Comparison of ENCODE assay signal across 22 cellular contexts in the genomic region with DNA sequence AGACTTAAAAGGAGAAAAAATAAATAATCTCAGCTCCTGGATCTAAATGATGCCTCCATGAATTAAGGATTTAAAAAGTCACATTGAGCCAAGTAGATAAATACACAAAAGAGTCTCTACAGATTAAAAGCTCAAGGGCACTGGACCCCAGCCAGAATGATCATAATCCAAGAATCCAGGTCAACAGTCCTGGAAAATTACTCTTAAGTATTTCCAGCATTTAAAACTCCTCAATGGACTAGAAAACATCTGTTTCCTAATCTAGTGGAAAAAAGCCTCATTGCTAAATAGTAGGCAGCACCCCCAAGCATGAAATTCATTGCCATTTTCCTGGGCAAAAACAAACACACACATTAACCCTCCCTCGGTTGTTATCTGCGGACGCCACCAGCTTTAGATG.
DNase-seq lines count a peak whose midpoint lies in the region; ATAC-seq, FAIRE-seq and TF ChIP-seq lines count a peak whose summit lies in the region.
"Had no signal": no experiment of that assay in that cellular context is flagged by ENCODE, and none has a peak within 500 bp of the region (broad histone marks: within the 10 kb centered on the region; RNA-seq: fewer than 3 reads in every experiment).

No MANE protein-coding gene starts in this region.

- TF ChIP-seq POLR2A in heart left ventricle (IDR thresholded peaks at IDR 0.05) (no peak), upper lobe of left lung (IDR thresholded peaks at IDR 0.05) (no peak), GM12891 (IDR thresholded peaks at IDR 0.05; ENCODE audit: low read depth, low read length) (no peak)

- H3K36me3 Mint-ChIP-seq in activated CD4-positive, alpha-beta memory T cell treated with anti-CD3 and anti-CD28 coated beads for 36 hours: no peaks in the 10 kb centered on the region
- H3K36me3 Mint-ChIP-seq: activated naive CD4-positive, alpha-beta T cell treated with anti-CD3 and anti-CD28 coated beads, Interleukin-2, amount 10 ng/mL, durations not matched to agents 7 days and 5 days; WTC11 had no signal

- H3K4me1 ChIP-seq in heart left ventricle (peaks cover 0 to 39% (median 22%) of the 10 kb centered on the region in 12 donors), SJCRH30 (peaks cover 12% of the 10 kb centered on the region), hepatocyte (ENCODE audit: insufficient read depth) (no peaks in the 10 kb centered on the region), upper lobe of left lung (peaks cover 0 to 8% (median 2%) of the 10 kb centered on the region in 4 donors)

- peak overlapping the region in 9 of 12 donors; percentile 6 to 52 (median 23) for H3K27ac ChIP-seq in heart left ventricle
- H3K27ac ChIP-seq in SJCRH30: no peak overlapping the region
- H3K27ac ChIP-seq in hepatocyte: peak overlapping the region; percentile 24
- H3K27ac ChIP-seq in upper lobe of left lung: peak overlapping the region in 3 of 4 donors; percentile 2 to 22 (median 11)

- no peak overlapping the region for H3K4me3 Mint-ChIP-seq in activated CD4-positive, alpha-beta memory T cell treated with anti-CD3 and anti-CD28 coated beads for 36 hours
- H3K4me3 Mint-ChIP-seq: activated naive CD4-positive, alpha-beta T cell treated with anti-CD3 and anti-CD28 coated beads, Interleukin-2, amount 10 ng/mL, durations not matched to agents 7 days and 5 days; CD4-positive, alpha-beta T cell; effector memory CD8-positive, alpha-beta T cell; stimulated activated naive CD8-positive, alpha-beta T cell treated with anti-CD3 and anti-CD28 coated beads, Interleukin-15, Interleukin-2, amounts not matched to agents 100 ng/mL and 50 ng/mL, for 24 hours; WTC11 had no signal

- CTCF ChIA-PET in activated CD4-positive, alpha-beta memory T cell treated with anti-CD3 and anti-CD28 coated beads for 36 hours (lab: Charles Lee): no interaction called here

- POLR2A ChIA-PET in activated CD4-positive, alpha-beta memory T cell treated with anti-CD3 and anti-CD28 coated beads for 36 hours (lab: Charles Lee): no interaction called here

- 54 to 70% (median 62%) methylated on average over 3 of the region's 3 CpGs for WGBS in heart left ventricle, 4 donors
- 73% methylated on average over 3 of the region's 3 CpGs for WGBS in hepatocyte (ENCODE audit: low lambda C conversion rate, missing lambda C conversion rate)
- WGBS in upper lobe of left lung, 2 donors: 51 to 65% methylated on average over 3 of the region's 3 CpGs

- intact Hi-C loops in heart left ventricle (cut with DNase I): no loop called here
- intact Hi-C loops in left cardiac atrium (cut with DNase I): no loop called here
- intact Hi-C loops in activated CD4-positive, alpha-beta memory T cell treated with anti-CD3 and anti-CD28 coated beads for 36 hours (cut with micrococcal nuclease): no loop called here

- no peaks in the 10 kb centered on the region for H3K79me2 ChIP-seq in hepatocyte

- H3K4me2 ChIP-seq in hepatocyte: no peak overlapping the region

- peak in 1 of 4 donors; percentile 45 for ATAC-seq in heart left ventricle
- no peak for ATAC-seq in left cardiac atrium
- ATAC-seq in upper lobe of left lung (ENCODE audit: low FRiP score in 2 of 2): no peak
- ATAC-seq: effector memory CD8-positive, alpha-beta T cell; GM12878; WTC11 had no signal

- no peak overlapping the region for H3K27ac Mint-ChIP-seq in activated CD4-positive, alpha-beta memory T cell treated with anti-CD3 and anti-CD28 coated beads for 36 hours
- H3K27ac Mint-ChIP-seq: activated naive CD4-positive, alpha-beta T cell treated with anti-CD3 and anti-CD28 coated beads, Interleukin-2, amount 10 ng/mL, durations not matched to agents 7 days and 5 days; CD4-positive, alpha-beta T cell; effector memory CD8-positive, alpha-beta T cell; stimulated activated naive CD8-positive, alpha-beta T cell treated with anti-CD3 and anti-CD28 coated beads, Interleukin-15, Interleukin-2, amounts not matched to agents 100 ng/mL and 50 ng/mL, for 24 hours; WTC11 had no signal

- no peaks in the 10 kb centered on the region for H4K20me1 ChIP-seq in hepatocyte (ENCODE audit: insufficient read depth, poor library complexity, severe bottlenecking)

- H3K9me3 Mint-ChIP-seq in activated CD4-positive, alpha-beta memory T cell treated with anti-CD3 and anti-CD28 coated beads for 36 hours: no peaks in the 10 kb centered on the region
- H3K9me3 Mint-ChIP-seq: activated naive CD4-positive, alpha-beta T cell treated with anti-CD3 and anti-CD28 coated beads, Interleukin-2, amount 10 ng/mL, durations not matched to agents 7 days and 5 days; CD4-positive, alpha-beta T cell; stimulated activated naive CD8-positive, alpha-beta T cell treated with anti-CD3 and anti-CD28 coated beads, Interleukin-15, Interleukin-2, amounts not matched to agents 100 ng/mL and 50 ng/mL, for 24 hours had no signal

- no peaks in the 10 kb centered on the region for H3K4me1 Mint-ChIP-seq in activated CD4-positive, alpha-beta memory T cell treated with anti-CD3 and anti-CD28 coated beads for 36 hours (ENCODE audit: low read depth)
- H3K4me1 Mint-ChIP-seq: activated naive CD4-positive, alpha-beta T cell treated with anti-CD3 and anti-CD28 coated beads, Interleukin-2, amount 10 ng/mL, durations not matched to agents 7 days and 5 days; WTC11 had no signal

- no peak for TF ChIP-seq EP300 in upper lobe of left lung (IDR thresholded peaks at IDR 0.05)

- H3K9me3 ChIP-seq in heart left ventricle (no peaks in the 10 kb centered on the region), SJCRH30 (replicated peaks) (no peaks in the 10 kb centered on the region; the same call in 1 of the 2 replicates), hepatocyte (ENCODE audit: low read depth) (no peaks in the 10 kb centered on the region), upper lobe of left lung (no peaks in the 10 kb centered on the region)

- TF ChIP-seq CTCF in heart left ventricle (IDR thresholded peaks at IDR 0.05) (no peak), hepatocyte (IDR thresholded peaks at IDR 0.05; ENCODE audit: poor library complexity) (no peak), upper lobe of left lung (IDR thresholded peaks at IDR 0.05) (no peak)

- peak in 1 of 5 donors; percentile 32 for DNase-seq in heart left ventricle
- no peak for DNase-seq in left cardiac atrium
- DNase-seq in SJCRH30: peak; percentile 17 to 45
- no peak for DNase-seq in hepatocyte (ENCODE audit: low spot score)
- no peak for DNase-seq in upper lobe of left lung
- no peak for DNase-seq in NCI-H748 (lab: John Stamatoyannopoulos, UW; ENCODE audit: unreplicated experiment)
- DNase-seq in activated CD4-positive, alpha-beta memory T cell treated with anti-CD3 and anti-CD28 coated beads for 36 hours: no peak
- DNase-seq in GM12891 (ENCODE audit: insufficient read length, low spot score): no peak
- DNase-seq: ACHN; activated naive CD4-positive, alpha-beta T cell treated with anti-CD3 and anti-CD28 coated beads, Interleukin-2, amount 10 ng/mL, durations not matched to agents 7 days and 5 days; activated T-cell treated with anti-CD3 and anti-CD28 coated beads, Interleukin-2, amount 50 U/mL, for 48 hours; CD4-positive, alpha-beta T cell; effector memory CD8-positive, alpha-beta T cell; mammary epithelial cell; NCI-H1694 treated with DMSO at 0.1 percent for 48 hours; NCI-H345; stimulated activated CD4-positive, alpha-beta T cell treated with anti-CD3 and anti-CD28 coated beads, Interleukin-2, amount 100 ng/mL, for 48 hours had no signal

- H3K27me3 ChIP-seq in heart left ventricle (no peaks in the 10 kb centered on the region), SJCRH30 (no peaks in the 10 kb centered on the region), hepatocyte (no peaks in the 10 kb centered on the region), upper lobe of left lung (no peaks in the 10 kb centered on the region)

- H3K4me3 ChIP-seq in heart left ventricle (no peak overlapping the region), SJCRH30 (no peak overlapping the region), hepatocyte (no peak overlapping the region), upper lobe of left lung (no peak overlapping the region)
- H3K4me3 ChIP-seq: GM12878 had no signal

- H3K36me3 ChIP-seq in heart left ventricle: no peaks in the 10 kb centered on the region
- no peaks in the 10 kb centered on the region for H3K36me3 ChIP-seq in SJCRH30
- H3K36me3 ChIP-seq in hepatocyte (replicated peaks; ENCODE audit: insufficient read depth, low read depth): no peaks in the 10 kb centered on the region
- no peaks in the 10 kb centered on the region for H3K36me3 ChIP-seq in upper lobe of left lung

- H2AFZ ChIP-seq in hepatocyte: no peak overlapping the region

- no peaks in the 10 kb centered on the region for H3K27me3 Mint-ChIP-seq in activated CD4-positive, alpha-beta memory T cell treated with anti-CD3 and anti-CD28 coated beads for 36 hours
- H3K27me3 Mint-ChIP-seq: activated naive CD4-positive, alpha-beta T cell treated with anti-CD3 and anti-CD28 coated beads, Interleukin-2, amount 10 ng/mL, durations not matched to agents 7 days and 5 days; CD4-positive, alpha-beta T cell; effector memory CD8-positive, alpha-beta T cell; stimulated activated naive CD8-positive, alpha-beta T cell treated with anti-CD3 and anti-CD28 coated beads, Interleukin-15, Interleukin-2, amounts not matched to agents 100 ng/mL and 50 ng/mL, for 24 hours had no signal

- FAIRE-seq in GM12891 (lab: Jason Lieb, UNC): no peak
- FAIRE-seq: astrocyte, GM12878, islet of Langerhans had no signal

- H3K9me2 ChIP-seq in hepatocyte (replicated peaks; ENCODE audit: insufficient read depth): no peaks in the 10 kb centered on the region

TF ChIP-seq in GM12891, 5 proteins besides CTCF, POLR2A, EP300 and RAD21:
- TF ChIP-seq POLR2AphosphoS5 (IDR thresholded peaks at IDR 0.05; ENCODE audit: low read depth, low read length) (no peak), PAX5 (IDR thresholded peaks at IDR 0.05; ENCODE audit: insufficient read depth, low read length, severe bottlenecking) (no peak), TAF1 (IDR thresholded peaks at IDR 0.05; ENCODE audit: low read depth, low read length) (no peak), POU2F2 (IDR thresholded peaks at IDR 0.05; ENCODE audit: low read depth, low read length) (no peak), SPI1 (IDR thresholded peaks at IDR 0.05; ENCODE audit: low read depth, low read length) (no peak)

Comparison
In these comparisons a context has a peak if more than half of its experiments do, and no peak if none do; other contexts are left out.
1. DNase-seq: peak in SJCRH30 (2 of 2); none in left cardiac atrium (single experiment), hepatocyte (single experiment), upper lobe of left lung (0 of 2), NCI-H748 (single experiment), activated CD4-positive, alpha-beta memory T cell treated with anti-CD3 and anti-CD28 coated beads for 36 hours (single experiment) and GM12891 (single experiment).